In the genomic region with DNA sequence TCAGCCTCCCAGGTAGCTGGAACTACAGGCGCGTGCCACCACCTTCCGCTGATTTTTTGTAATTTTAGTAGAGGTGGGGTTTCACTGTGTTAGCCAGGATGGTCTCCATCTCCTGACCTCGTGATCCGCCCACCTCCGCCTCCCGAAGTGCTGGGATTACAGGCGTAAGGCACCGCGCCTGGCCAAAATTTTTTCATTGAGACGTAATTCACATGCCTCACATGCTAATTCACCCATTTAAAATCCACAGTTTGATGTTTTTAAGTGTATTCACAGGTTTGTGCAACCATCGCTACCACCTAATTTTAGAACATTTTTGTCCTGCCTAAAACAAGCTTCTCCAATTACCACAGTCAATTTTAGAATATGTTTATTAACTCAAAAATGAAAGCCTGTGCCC, we compare ENCODE assay signal across 3 cellular contexts.
"Had no signal": no experiment of that assay in that cellular context is flagged by ENCODE, and none has a peak within 500 bp of the region (broad histone marks: within the 10 kb centered on the region; RNA-seq: fewer than 3 reads in every experiment).

No MANE protein-coding gene starts in this region.

- H3K4me3 ChIP-seq: GM12878 had no signal

- DNase-seq: GDM1, GF-D8 had no signal
